ENCODE assay signal across 18 cellular contexts in the genomic region with DNA sequence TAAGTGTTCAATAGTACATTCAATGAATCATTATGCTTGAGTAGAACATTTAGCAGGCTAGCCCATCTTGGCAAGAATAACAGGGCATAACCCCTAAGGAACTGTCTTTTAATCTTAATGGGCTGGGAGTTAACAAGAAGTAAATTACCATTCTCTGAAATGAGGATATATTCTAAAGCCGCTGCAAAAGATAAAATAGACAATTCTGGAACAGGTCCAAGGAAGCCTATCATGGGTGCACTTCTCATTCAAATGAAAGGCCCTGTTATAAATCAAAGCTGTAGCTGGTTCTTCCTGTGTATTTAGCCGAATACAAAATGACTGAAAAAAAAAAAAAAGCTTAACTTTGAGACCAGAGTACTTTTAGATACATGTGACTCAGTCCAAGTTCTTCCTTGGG. TPM values are rescaled to one million over a fixed set of nuclear protein-coding genes. Genes with fewer than 3 reads are reported as not detected.
DNase-seq lines count a peak whose midpoint lies in the region; ATAC-seq and TF ChIP-seq lines count a peak whose summit lies in the region.
"Had no signal": no experiment of that assay in that cellular context is flagged by ENCODE, and none has a peak within 500 bp of the region (broad histone marks: within the 10 kb centered on the region; RNA-seq: fewer than 3 reads in every experiment).

No MANE protein-coding gene starts in this region.

- no peak for DNase-seq in activated naive CD8-positive, alpha-beta T cell treated with anti-CD3 and anti-CD28 coated beads, Interleukin-2, amount 50 U/mL, for 24 hours
- DNase-seq in NCI-H2227 (lab: John Stamatoyannopoulos, UW; ENCODE audit: unreplicated experiment) (peak; percentile 71), dermis blood vessel endothelial cell (peak; percentile 7), H9 (no peak)
- DNase-seq in effector CD8-positive, alpha-beta T cell (lab: John Stamatoyannopoulos, UW): no peak
- DNase-seq: Calu3, DMS79, GM23248, KG1, NCI-H1048, NCI-H2029 treated with DMSO at 0.1 percent for 48 hours, Peyer's patch, Right ventricle myocardium superior, SK-N-SH had no signal

- H4K5ac ChIP-seq in H9 (ENCODE audit: insufficient read length, low read depth, low read length): no peak overlapping the region

- no peak for ATAC-seq in activated naive CD8-positive, alpha-beta T cell treated with anti-CD3 and anti-CD28 coated beads, Interleukin-2, amount 50 U/mL, for 24 hours
- ATAC-seq in HG02938 (IDR thresholded peaks at IDR 0.05; ENCODE audit: unreplicated experiment) (no peak), GM18498 (IDR thresholded peaks at IDR 0.05; ENCODE audit: unreplicated experiment) (no peak)

- H3T11ph ChIP-seq in H9 (ENCODE audit: low read length): no peak overlapping the region

- H2BK20ac ChIP-seq in H9 (ENCODE audit: low read depth, low read length, poor library complexity, severe bottlenecking): no peak overlapping the region

- H3K27ac Mint-ChIP-seq in activated naive CD8-positive, alpha-beta T cell: peak overlapping the region; percentile 41
- no peak overlapping the region for H3K27ac Mint-ChIP-seq in activated naive CD8-positive, alpha-beta T cell treated with anti-CD3 and anti-CD28 coated beads, Interleukin-2, amount 50 U/mL, for 24 hours
- H3K27ac Mint-ChIP-seq in H9: no peak overlapping the region
- H3K27ac Mint-ChIP-seq: CD14-positive monocyte had no signal

- H2BK15ac ChIP-seq in H9 (ENCODE audit: low read depth, low read length): no peak overlapping the region

- no peak overlapping the region for H3K18ac ChIP-seq in H9 (ENCODE audit: insufficient read length, low read depth, low read length)

- H2BK5ac ChIP-seq in H9 (ENCODE audit: insufficient read length, low read length): no peak overlapping the region

- H2BK120ac ChIP-seq in H9 (ENCODE audit: low read depth, low read length, poor library complexity, severe bottlenecking): no peak overlapping the region

- no peaks in the 10 kb centered on the region for H3K4me1 ChIP-seq in H9 (ENCODE audit: insufficient read depth, low read length)

- H3K27me3 Mint-ChIP-seq in activated naive CD8-positive, alpha-beta T cell: no peaks in the 10 kb centered on the region
- no peaks in the 10 kb centered on the region for H3K27me3 Mint-ChIP-seq in activated naive CD8-positive, alpha-beta T cell treated with anti-CD3 and anti-CD28 coated beads, Interleukin-2, amount 50 U/mL, for 24 hours
- H3K27me3 Mint-ChIP-seq in H9 (ENCODE audit: low read depth): no peaks in the 10 kb centered on the region

- no peaks in the 10 kb centered on the region for H3K27me3 ChIP-seq in H9 (ENCODE audit: insufficient read depth, low read length)
- H3K27me3 ChIP-seq: Peyer's patch had no signal

- H2AK5ac ChIP-seq in H9 (ENCODE audit: insufficient read length, low read length): no peak overlapping the region

- no peak overlapping the region for H3K4ac ChIP-seq in H9 (ENCODE audit: low read depth, low read length)

- no peak overlapping the region for H3K27ac ChIP-seq in H9 (ENCODE audit: insufficient read length, low read depth, low read length)
- H3K27ac ChIP-seq: GM23248, Peyer's patch had no signal

- no peak overlapping the region for H3K4me3 Mint-ChIP-seq in activated naive CD8-positive, alpha-beta T cell
- no peak overlapping the region for H3K4me3 Mint-ChIP-seq in activated naive CD8-positive, alpha-beta T cell treated with anti-CD3 and anti-CD28 coated beads, Interleukin-2, amount 50 U/mL, for 24 hours
- no peak overlapping the region for H3K4me3 Mint-ChIP-seq in H9
- H3K4me3 Mint-ChIP-seq: CD14-positive monocyte had no signal

- H3K9ac ChIP-seq in H9 (ENCODE audit: extremely low read depth, insufficient read length, low read length): no peak overlapping the region
- H3K9ac ChIP-seq: GM23248, SK-N-SH had no signal

- H3K9me3 Mint-ChIP-seq in activated naive CD8-positive, alpha-beta T cell (ENCODE audit: low read depth): peaks cover 5% of the 10 kb centered on the region
- peaks cover 27% of the 10 kb centered on the region for H3K9me3 Mint-ChIP-seq in activated naive CD8-positive, alpha-beta T cell treated with anti-CD3 and anti-CD28 coated beads, Interleukin-2, amount 50 U/mL, for 24 hours
- peaks cover 36 to 38% of the 10 kb centered on the region in 2 experiments for H3K9me3 Mint-ChIP-seq in H9

- H3K4me1 Mint-ChIP-seq in activated naive CD8-positive, alpha-beta T cell (ENCODE audit: low read depth): peaks cover 37% of the 10 kb centered on the region
- H3K4me1 Mint-ChIP-seq in activated naive CD8-positive, alpha-beta T cell treated with anti-CD3 and anti-CD28 coated beads, Interleukin-2, amount 50 U/mL, for 24 hours: peaks cover 6% of the 10 kb centered on the region
- no peaks in the 10 kb centered on the region for H3K4me1 Mint-ChIP-seq in H9
- H3K4me1 Mint-ChIP-seq: CD14-positive monocyte had no signal

- H3K79me2 ChIP-seq in H9 (ENCODE audit: insufficient read depth, low read length): no peaks in the 10 kb centered on the region

- no peak overlapping the region for H3K4me2 ChIP-seq in H9 (ENCODE audit: insufficient read depth, insufficient read length, low read length)
- H3K4me2 ChIP-seq: SK-N-SH had no signal

- no peak overlapping the region for H2AFZ ChIP-seq in H9 (ENCODE audit: low read length)
- H2AFZ ChIP-seq: GM23248 had no signal

- peaks cover 65% of the 10 kb centered on the region for H3K36me3 Mint-ChIP-seq in activated naive CD8-positive, alpha-beta T cell
- H3K36me3 Mint-ChIP-seq in activated naive CD8-positive, alpha-beta T cell treated with anti-CD3 and anti-CD28 coated beads, Interleukin-2, amount 50 U/mL, for 24 hours (ENCODE audit: low read depth): peaks cover 90% of the 10 kb centered on the region
- H3K36me3 Mint-ChIP-seq in H9 (ENCODE audit: insufficient read depth in 1 of 3, low read depth in 3 of 3): peaks cover 57 to 93% (median 89%) of the 10 kb centered on the region in 3 experiments

- H4K20me1 ChIP-seq in H9 (ENCODE audit: control insufficient read depth, insufficient read depth, insufficient read length): no peaks in the 10 kb centered on the region

- H4K91ac ChIP-seq in H9 (ENCODE audit: insufficient read length, low read depth, low read length): no peak overlapping the region

- WGBS in H9 (ENCODE audit: extremely low coverage, insufficient read length, low lambda C conversion rate): no CpG with 5 or more reads among the region's 2 CpGs

- H3K23me2 ChIP-seq in H9 (ENCODE audit: insufficient read length, low read depth, low read length, poor library complexity, severe bottlenecking): no peaks in the 10 kb centered on the region

- no peak overlapping the region for H3K14ac ChIP-seq in H9 (ENCODE audit: insufficient read depth, low read length)

- no peak overlapping the region for H3K23ac ChIP-seq in H9 (ENCODE audit: insufficient read length, low read depth, low read length)

- peaks cover 11% of the 10 kb centered on the region for H3K9me3 ChIP-seq in H9 (ENCODE audit: control insufficient read depth, low read depth, low read length)

- no peaks in the 10 kb centered on the region for H3K79me1 ChIP-seq in H9 (ENCODE audit: insufficient read depth, low read depth, low read length, poor library complexity, severe bottlenecking)

- no peak overlapping the region for H2BK12ac ChIP-seq in H9 (ENCODE audit: insufficient read length, low read depth, low read length)

- no peak overlapping the region for H3K56ac ChIP-seq in H9 (ENCODE audit: insufficient read length, low read depth, low read length)

- no peak for TF ChIP-seq CTCF in H9 (conservative IDR thresholded peaks at IDR 0.05)

- H4K8ac ChIP-seq in H9 (replicated peaks; ENCODE audit: insufficient read length, low read depth, low read length): no peak overlapping the region

RNA-seq across cellular contexts. Expression of gene MTHFS, which starts 15.6 kb away (rescaled TPM):
- 8.7 and 13.1 TPM in 2 replicates for total RNA-seq in dermis blood vessel endothelial cell
- total RNA-seq in H9 (2021): 36.9 and 39.9 TPM in 2 replicates

Comparison
In these comparisons a context has a peak if more than half of its experiments do, and no peak if none do; other contexts are left out.
1. DNase-seq: peak in NCI-H2227 (single experiment) and dermis blood vessel endothelial cell (single experiment); none in activated naive CD8-positive, alpha-beta T cell treated with anti-CD3 and anti-CD28 coated beads, Interleukin-2, amount 50 U/mL, for 24 hours (single experiment), effector CD8-positive, alpha-beta T cell (single experiment) and H9 (single experiment).